Comparison of ENCODE assay signal across 1 cellular context in the genomic region with DNA sequence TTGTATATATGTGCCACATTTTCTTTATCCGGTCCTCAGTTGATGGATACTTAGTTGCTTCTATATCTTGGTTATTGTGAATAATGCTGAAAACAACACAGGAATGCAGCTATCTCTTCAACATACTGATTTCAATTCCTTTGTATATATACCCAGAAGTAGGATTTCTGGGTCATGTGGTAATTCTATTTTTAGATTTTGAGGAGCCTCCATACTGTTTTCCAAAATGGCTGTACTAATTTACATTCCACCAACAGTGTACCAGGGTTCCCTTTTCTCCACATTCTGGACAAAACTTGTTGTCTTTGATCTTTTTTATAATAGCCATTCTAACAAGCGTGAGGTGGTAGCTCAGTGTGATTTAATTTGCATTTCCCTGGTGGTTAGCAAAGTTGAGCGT.
TF ChIP-seq lines count a peak whose summit lies in the region.

No MANE protein-coding gene starts in this region.

TF ChIP-seq in WTC11, 78 proteins besides CTCF, POLR2A, EP300 and RAD21 (continued from another document):
- TF ChIP-seq, protein P1, sequence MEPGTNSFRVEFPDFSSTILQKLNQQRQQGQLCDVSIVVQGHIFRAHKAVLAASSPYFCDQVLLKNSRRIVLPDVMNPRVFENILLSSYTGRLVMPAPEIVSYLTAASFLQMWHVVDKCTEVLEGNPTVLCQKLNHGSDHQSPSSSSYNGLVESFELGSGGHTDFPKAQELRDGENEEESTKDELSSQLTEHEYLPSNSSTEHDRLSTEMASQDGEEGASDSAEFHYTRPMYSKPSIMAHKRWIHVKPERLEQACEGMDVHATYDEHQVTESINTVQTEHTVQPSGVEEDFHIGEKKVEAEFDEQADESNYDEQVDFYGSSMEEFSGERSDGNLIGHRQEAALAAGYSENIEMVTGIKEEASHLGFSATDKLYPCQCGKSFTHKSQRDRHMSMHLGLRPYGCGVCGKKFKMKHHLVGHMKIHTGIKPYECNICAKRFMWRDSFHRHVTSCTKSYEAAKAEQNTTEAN (CRISPR knock-in tag; IDR thresholded peaks at IDR 0.05): no peak
- TF ChIP-seq, protein P2, sequence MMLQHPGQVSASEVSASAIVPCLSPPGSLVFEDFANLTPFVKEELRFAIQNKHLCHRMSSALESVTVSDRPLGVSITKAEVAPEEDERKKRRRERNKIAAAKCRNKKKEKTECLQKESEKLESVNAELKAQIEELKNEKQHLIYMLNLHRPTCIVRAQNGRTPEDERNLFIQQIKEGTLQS (CRISPR knock-in tag; conservative IDR thresholded peaks at IDR 0.05): no peak
- TF ChIP-seq, protein P3, sequence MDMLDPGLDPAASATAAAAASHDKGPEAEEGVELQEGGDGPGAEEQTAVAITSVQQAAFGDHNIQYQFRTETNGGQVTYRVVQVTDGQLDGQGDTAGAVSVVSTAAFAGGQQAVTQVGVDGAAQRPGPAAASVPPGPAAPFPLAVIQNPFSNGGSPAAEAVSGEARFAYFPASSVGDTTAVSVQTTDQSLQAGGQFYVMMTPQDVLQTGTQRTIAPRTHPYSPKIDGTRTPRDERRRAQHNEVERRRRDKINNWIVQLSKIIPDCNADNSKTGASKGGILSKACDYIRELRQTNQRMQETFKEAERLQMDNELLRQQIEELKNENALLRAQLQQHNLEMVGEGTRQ (CRISPR knock-in tag; IDR thresholded peaks at IDR 0.05): no peak
- TF ChIP-seq FOXP1 (CRISPR knock-in tag; IDR thresholded peaks at IDR 0.05; ENCODE audit: borderline replicate concordance) (no peak), ZNF219 (CRISPR knock-in tag; IDR thresholded peaks at IDR 0.05; ENCODE audit: borderline replicate concordance) (no peak), ZNF396 (CRISPR knock-in tag; IDR thresholded peaks at IDR 0.05; ENCODE audit: borderline replicate concordance) (no peak), ZBTB21 (CRISPR knock-in tag; IDR thresholded peaks at IDR 0.05; ENCODE audit: borderline replicate concordance) (no peak), GABPB1 (CRISPR knock-in tag; IDR thresholded peaks at IDR 0.05) (no peak), ETV6 (CRISPR knock-in tag; IDR thresholded peaks at IDR 0.05) (no peak), CREM (CRISPR knock-in tag; IDR thresholded peaks at IDR 0.05) (no peak)
- TF ChIP-seq, protein P4, sequence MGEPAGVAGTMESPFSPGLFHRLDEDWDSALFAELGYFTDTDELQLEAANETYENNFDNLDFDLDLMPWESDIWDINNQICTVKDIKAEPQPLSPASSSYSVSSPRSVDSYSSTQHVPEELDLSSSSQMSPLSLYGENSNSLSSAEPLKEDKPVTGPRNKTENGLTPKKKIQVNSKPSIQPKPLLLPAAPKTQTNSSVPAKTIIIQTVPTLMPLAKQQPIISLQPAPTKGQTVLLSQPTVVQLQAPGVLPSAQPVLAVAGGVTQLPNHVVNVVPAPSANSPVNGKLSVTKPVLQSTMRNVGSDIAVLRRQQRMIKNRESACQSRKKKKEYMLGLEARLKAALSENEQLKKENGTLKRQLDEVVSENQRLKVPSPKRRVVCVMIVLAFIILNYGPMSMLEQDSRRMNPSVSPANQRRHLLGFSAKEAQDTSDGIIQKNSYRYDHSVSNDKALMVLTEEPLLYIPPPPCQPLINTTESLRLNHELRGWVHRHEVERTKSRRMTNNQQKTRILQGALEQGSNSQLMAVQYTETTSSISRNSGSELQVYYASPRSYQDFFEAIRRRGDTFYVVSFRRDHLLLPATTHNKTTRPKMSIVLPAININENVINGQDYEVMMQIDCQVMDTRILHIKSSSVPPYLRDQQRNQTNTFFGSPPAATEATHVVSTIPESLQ (CRISPR knock-in tag; IDR thresholded peaks at IDR 0.05): no peak
- TF ChIP-seq, protein P5, sequence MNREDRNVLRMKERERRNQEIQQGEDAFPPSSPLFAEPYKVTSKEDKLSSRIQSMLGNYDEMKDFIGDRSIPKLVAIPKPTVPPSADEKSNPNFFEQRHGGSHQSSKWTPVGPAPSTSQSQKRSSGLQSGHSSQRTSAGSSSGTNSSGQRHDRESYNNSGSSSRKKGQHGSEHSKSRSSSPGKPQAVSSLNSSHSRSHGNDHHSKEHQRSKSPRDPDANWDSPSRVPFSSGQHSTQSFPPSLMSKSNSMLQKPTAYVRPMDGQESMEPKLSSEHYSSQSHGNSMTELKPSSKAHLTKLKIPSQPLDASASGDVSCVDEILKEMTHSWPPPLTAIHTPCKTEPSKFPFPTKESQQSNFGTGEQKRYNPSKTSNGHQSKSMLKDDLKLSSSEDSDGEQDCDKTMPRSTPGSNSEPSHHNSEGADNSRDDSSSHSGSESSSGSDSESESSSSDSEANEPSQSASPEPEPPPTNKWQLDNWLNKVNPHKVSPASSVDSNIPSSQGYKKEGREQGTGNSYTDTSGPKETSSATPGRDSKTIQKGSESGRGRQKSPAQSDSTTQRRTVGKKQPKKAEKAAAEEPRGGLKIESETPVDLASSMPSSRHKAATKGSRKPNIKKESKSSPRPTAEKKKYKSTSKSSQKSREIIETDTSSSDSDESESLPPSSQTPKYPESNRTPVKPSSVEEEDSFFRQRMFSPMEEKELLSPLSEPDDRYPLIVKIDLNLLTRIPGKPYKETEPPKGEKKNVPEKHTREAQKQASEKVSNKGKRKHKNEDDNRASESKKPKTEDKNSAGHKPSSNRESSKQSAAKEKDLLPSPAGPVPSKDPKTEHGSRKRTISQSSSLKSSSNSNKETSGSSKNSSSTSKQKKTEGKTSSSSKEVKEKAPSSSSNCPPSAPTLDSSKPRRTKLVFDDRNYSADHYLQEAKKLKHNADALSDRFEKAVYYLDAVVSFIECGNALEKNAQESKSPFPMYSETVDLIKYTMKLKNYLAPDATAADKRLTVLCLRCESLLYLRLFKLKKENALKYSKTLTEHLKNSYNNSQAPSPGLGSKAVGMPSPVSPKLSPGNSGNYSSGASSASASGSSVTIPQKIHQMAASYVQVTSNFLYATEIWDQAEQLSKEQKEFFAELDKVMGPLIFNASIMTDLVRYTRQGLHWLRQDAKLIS (CRISPR knock-in tag; IDR thresholded peaks at IDR 0.05; ENCODE audit: borderline replicate concordance): no peak
